In genomic region chr13:71454509-71454908, GRCh38 we compare ENCODE assay signal across 31 cellular contexts.
"Had no signal": no experiment of that assay in that cellular context is flagged by ENCODE, and none has a peak within 500 bp of the region (broad histone marks: within the 10 kb centered on the region; RNA-seq: fewer than 3 reads in every experiment).

No MANE protein-coding gene starts in this region.

- H3K4me3 ChIP-seq: adrenal gland, body of pancreas, breast epithelium, MG63, SJCRH30, SK-N-MC had no signal

- H3K9me3 ChIP-seq: body of pancreas, breast epithelium, MG63, SJCRH30 had no signal

- H3K4me1 Mint-ChIP-seq: activated CD4-positive, alpha-beta T cell treated with anti-CD3 and anti-CD28 coated beads, Interleukin-2, amount 10 ng/mL, durations not matched to agents 7 days and 5 days had no signal

- H3K36me3 ChIP-seq: adrenal gland, breast epithelium, MG63, SJCRH30, WERI-Rb-1 had no signal

- H3K27ac Mint-ChIP-seq: activated CD4-positive, alpha-beta T cell treated with anti-CD3 and anti-CD28 coated beads, Interleukin-2, amount 10 ng/mL, durations not matched to agents 7 days and 5 days; activated CD8-positive, alpha-beta T cell treated with anti-CD3 and anti-CD28 coated beads, Interleukin-2, amount 10 ng/mL, durations not matched to agents 7 days and 5 days; activated naive CD4-positive, alpha-beta T cell treated with anti-CD3 and anti-CD28 coated beads for 36 hours; activated naive CD4-positive, alpha-beta T cell treated with anti-CD3 and anti-CD28 coated beads, Interleukin-2, amount 50 U/mL, for 72 hours; activated T-helper 1 cell treated with anti-CD3 and anti-CD28 coated beads, Interleukin-12 subunit alpha, Interleukin-12 subunit beta, Interleukin-2, Interleukin-4 antibody, amounts not matched to agents 30 ng/mL and 10 ng/mL and 1 ng/mL, durations not matched to agents 14 hours and 24 hours and 36 hours had no signal

- DNase-seq: activated CD4-positive, alpha-beta T cell treated with anti-CD3 and anti-CD28 coated beads, Interleukin-2, amount 10 ng/mL, durations not matched to agents 7 days and 5 days; activated CD4-positive, alpha-beta T cell treated with anti-CD3 and anti-CD28 coated beads, Interleukin-2, amount 50 U/mL, for 48 hours; activated CD4-positive, CD25-positive, alpha-beta regulatory T cell; activated CD8-positive, alpha-beta memory T cell treated with anti-CD3 and anti-CD28 coated beads, Interleukin-2, amount 50 U/mL, for 4 hours; activated CD8-positive, alpha-beta T cell treated with anti-CD3 and anti-CD28 coated beads, Interleukin-2, amount 10 ng/mL, durations not matched to agents 7 days and 5 days; activated gamma-delta T cell treated with Interleukin-2 at 50 U/mL for 16 hours; activated naive CD4-positive, alpha-beta T cell treated with anti-CD3 and anti-CD28 coated beads for 36 hours; activated T-cell treated with anti-CD3 and anti-CD28 coated beads for 4 hours; activated T-cell treated with anti-CD3 and anti-CD28 coated beads, Interleukin-2, amount 50 U/mL, for 4 hours; adrenal gland; body of pancreas; Karpas-422; KBM-7; MG63; NCI-H1092; NCI-H1436 treated with DMSO at 0.1 percent for 48 hours; NCI-H1694 treated with DMSO at 0.1 percent for 48 hours; NCI-H2029; NCI-H2171 treated with DMSO at 0.1 percent for 48 hours; NCI-H2227 treated with DMSO at 0.1 percent for 48 hours; NCI-H446; NCI-H510A treated with DMSO at 0.1 percent for 48 hours; SHP77; SJCRH30; T1000; WERI-Rb-1 had no signal

- H3K36me3 Mint-ChIP-seq: activated naive CD4-positive, alpha-beta T cell treated with anti-CD3 and anti-CD28 coated beads, Interleukin-2, amount 50 U/mL, for 72 hours had no signal

- H3K4me3 Mint-ChIP-seq: activated CD4-positive, alpha-beta T cell treated with anti-CD3 and anti-CD28 coated beads, Interleukin-2, amount 10 ng/mL, durations not matched to agents 7 days and 5 days; activated CD8-positive, alpha-beta T cell treated with anti-CD3 and anti-CD28 coated beads, Interleukin-2, amount 10 ng/mL, durations not matched to agents 7 days and 5 days; activated naive CD4-positive, alpha-beta T cell treated with anti-CD3 and anti-CD28 coated beads for 36 hours; activated T-cell treated with anti-CD3 and anti-CD28 coated beads, Interleukin-2, amount 50 U/mL, for 4 hours; activated T-helper 1 cell treated with anti-CD3 and anti-CD28 coated beads, Interleukin-12 subunit alpha, Interleukin-12 subunit beta, Interleukin-2, Interleukin-4 antibody, amounts not matched to agents 30 ng/mL and 10 ng/mL and 1 ng/mL, durations not matched to agents 14 hours and 24 hours and 36 hours had no signal

- H3K4me1 ChIP-seq: adrenal gland, body of pancreas, breast epithelium, SJCRH30 had no signal

- H3K9me3 Mint-ChIP-seq: activated CD4-positive, alpha-beta T cell treated with anti-CD3 and anti-CD28 coated beads, Interleukin-2, amount 10 ng/mL, durations not matched to agents 7 days and 5 days; activated naive CD4-positive, alpha-beta T cell treated with anti-CD3 and anti-CD28 coated beads for 36 hours; activated T-helper 1 cell treated with anti-CD3 and anti-CD28 coated beads, Interleukin-12 subunit alpha, Interleukin-12 subunit beta, Interleukin-2, Interleukin-4 antibody, amounts not matched to agents 30 ng/mL and 10 ng/mL and 1 ng/mL, durations not matched to agents 14 hours and 24 hours and 36 hours had no signal

- H3K27me3 Mint-ChIP-seq: activated CD4-positive, alpha-beta T cell treated with anti-CD3 and anti-CD28 coated beads, Interleukin-2, amount 10 ng/mL, durations not matched to agents 7 days and 5 days had no signal

- ATAC-seq: activated CD8-positive, alpha-beta T cell treated with anti-CD3 and anti-CD28 coated beads, Interleukin-2, amount 10 ng/mL, durations not matched to agents 7 days and 5 days; activated T-cell treated with anti-CD3 and anti-CD28 coated beads, Interleukin-2, amount 50 U/mL, for 4 hours; body of pancreas; Panc1 had no signal
